Comparison of ENCODE assay signal across 8 cellular contexts in genomic region chr6:36986704-36987047, GRCh38. TPM values are rescaled to one million over a fixed set of nuclear protein-coding genes. Genes with fewer than 3 reads are reported as not detected.
DNase-seq lines count a peak whose midpoint lies in the region; ATAC-seq and TF ChIP-seq lines count a peak whose summit lies in the region.

No MANE protein-coding gene starts in this region.

- peak overlapping the region; percentile 81 for H3K27ac ChIP-seq in CD4-positive, alpha-beta T cell (ENCODE audit: low read depth, low read length)
- H3K27ac ChIP-seq in brain microvascular endothelial cell, result peak overlapping the region; percentile 97

- TF ChIP-seq CTCF in CD4-positive, alpha-beta T cell (IDR thresholded peaks at IDR 0.05), result no peak
- no peak for TF ChIP-seq CTCF in brain microvascular endothelial cell (IDR thresholded peaks at IDR 0.05; ENCODE audit: low read depth, low read length, missing control alignments)

- peaks cover 6% of the 10 kb centered on the region for H3K36me3 ChIP-seq in brain microvascular endothelial cell (replicated peaks)

- peak overlapping the region; percentile 99 for H3K4me3 Mint-ChIP-seq in CD4-positive, alpha-beta T cell

- H3K27me3 Mint-ChIP-seq in CD4-positive, alpha-beta T cell, result no peaks in the 10 kb centered on the region

- intact Hi-C loops in CD4-positive, alpha-beta T cell (cut with DNase I, micrococcal nuclease), result loop anchor here in 1 of 2 experiments (1.0 to 5.0 kb wide), 4 partner anchors 32 to 1064 kb away; partner anchors contain the start of genes C6orf89, PIM1 and SRPK1

- peak; percentile 24 for ATAC-seq in CD4-positive, alpha-beta T cell (ENCODE audit: poor library complexity)
- peak; percentile 23 for ATAC-seq in HG03354 (IDR thresholded peaks at IDR 0.05; ENCODE audit: poor library complexity, severe bottlenecking, unreplicated experiment)
- ATAC-seq in HG03571 (IDR thresholded peaks at IDR 0.05; ENCODE audit: unreplicated experiment), result no peak

- POLR2A ChIA-PET in CD4-positive, alpha-beta T cell (lab: Charles Lee), result interaction anchor here (0.5 to 3.2 kb wide), 19 partner anchors 20 to 832 kb away, joined by 3 to 35 read pairs (median 7); partner anchors contain the start of genes C6orf89, PI16, PIM1 and PPIL1

- CTCF ChIA-PET in CD4-positive, alpha-beta T cell (lab: Charles Lee), result interaction anchor here (1.0 to 2.0 kb wide), 4 partner anchors 31 to 227 kb away, joined by 3 to 9 read pairs (median 6); partner anchors contain the start of genes C6orf89 and PPIL1

- DNase-seq in CD4-positive, alpha-beta T cell, result no peak
- no peak for DNase-seq in brain microvascular endothelial cell
- DNase-seq in central memory CD4-positive, alpha-beta T cell, result no peak
- DNase-seq in NK-92 treated with Interleukin-12 subunit alpha and Interleukin-12 subunit beta, amount 100 ng/mL, for 24 hours (lab: John Stamatoyannopoulos, UW), result no peak
- no peak for DNase-seq in D341Med (ENCODE audit: low spot score)

- H3K27ac Mint-ChIP-seq in CD4-positive, alpha-beta T cell, result no peak overlapping the region

- in situ Hi-C loops in brain microvascular endothelial cell (cut with HindIII; ENCODE audit: low pct_ligation_motif_present, low sequenced_read_pairs), result no loop called here

- peaks cover 39% of the 10 kb centered on the region for H3K4me1 ChIP-seq in mononuclear cell (ENCODE audit: insufficient read depth, low read length)

- H3K36me3 Mint-ChIP-seq in CD4-positive, alpha-beta T cell (ENCODE audit: low read depth), result peaks cover 10% of the 10 kb centered on the region

- no peaks in the 10 kb centered on the region for H3K9me3 Mint-ChIP-seq in CD4-positive, alpha-beta T cell

- H3K4me3 ChIP-seq in brain microvascular endothelial cell (ENCODE audit: low read depth, low read length), result peak overlapping the region; percentile 71
- peak overlapping the region; percentile 94 for H3K4me3 ChIP-seq in mononuclear cell (ENCODE audit: low read length)

- no peaks in the 10 kb centered on the region for H3K27me3 ChIP-seq in CD4-positive, alpha-beta T cell (ENCODE audit: control insufficient read depth, insufficient read depth, low read length)
- H3K27me3 ChIP-seq in brain microvascular endothelial cell (replicated peaks), result peaks cover 2% of the 10 kb centered on the region
- H3K27me3 ChIP-seq in mononuclear cell (ENCODE audit: insufficient read depth, low read length), result no peaks in the 10 kb centered on the region

- H3K9me3 ChIP-seq in CD4-positive, alpha-beta T cell (ENCODE audit: control insufficient read depth, low read length), result no peaks in the 10 kb centered on the region
- H3K9me3 ChIP-seq in mononuclear cell (ENCODE audit: low read depth, low read length), result no peaks in the 10 kb centered on the region

- H3K4me1 Mint-ChIP-seq in CD4-positive, alpha-beta T cell (ENCODE audit: low read depth), result peaks cover 17% of the 10 kb centered on the region

RNA-seq across cellular contexts. Expression of gene MTCH1, which starts 0.7 kb away (rescaled TPM):
- total RNA-seq in CD4-positive, alpha-beta T cell, result 100 to 1,000 TPM; 231 to 239 TPM
- total RNA-seq in mononuclear cell, result 176 TPM

RNA-seq across cellular contexts. Expression of gene FGD2, which starts 18.8 kb away (rescaled TPM):
- 1 to 10 TPM; 1.2 TPM for total RNA-seq in CD4-positive, alpha-beta T cell
- total RNA-seq in mononuclear cell, result 41.7 TPM

RNA-seq across cellular contexts. Expression of gene PI16, which starts 32.1 kb away (rescaled TPM):
- 1 to 10 TPM; 5.2 to 7.8 TPM for total RNA-seq in CD4-positive, alpha-beta T cell
- 3.6 TPM for total RNA-seq in mononuclear cell

Comparison
In these comparisons a context has a peak if more than half of its experiments do, and no peak if none do; other contexts are left out.
1. RNA of gene FGD2, which starts 18.8 kb away (total RNA-seq): 41.7 TPM in mononuclear cell (single experiment); 1.2 TPM in CD4-positive, alpha-beta T cell; every median in the first group is over 10 times any median in the second.